16 cellular contexts compared by ENCODE assay signal in the genomic region with DNA sequence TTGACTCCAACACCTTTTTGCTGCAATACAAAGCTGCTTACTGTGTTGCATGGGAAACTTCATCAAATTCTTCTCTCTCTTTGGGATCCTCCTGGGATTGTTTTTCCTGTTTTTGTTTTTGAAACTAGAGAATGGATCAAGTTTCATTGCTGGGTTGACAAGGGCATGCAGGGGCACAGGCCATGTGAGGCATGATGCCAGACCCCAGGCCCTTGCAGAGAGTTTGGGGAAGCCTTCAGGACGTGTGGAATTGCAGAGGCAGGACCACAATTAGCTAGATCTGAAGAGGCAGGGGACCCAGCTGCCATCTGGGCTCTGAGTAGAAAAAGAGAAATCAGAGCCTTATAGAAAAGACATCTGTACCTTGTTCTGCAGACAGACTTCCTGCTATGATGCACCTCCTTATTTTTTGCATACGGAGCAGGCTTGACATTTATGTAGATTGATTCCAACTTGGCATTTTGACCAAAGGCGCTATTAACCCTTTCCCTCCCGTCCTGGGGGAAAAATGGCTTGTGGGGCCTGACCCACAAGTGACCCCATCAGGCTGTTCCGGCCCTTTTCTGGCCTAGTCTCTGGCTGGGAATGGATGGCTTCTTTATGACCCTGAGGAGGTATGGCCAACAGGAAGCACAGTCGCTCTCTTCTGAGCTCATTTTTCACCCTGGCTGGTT. TPM values are rescaled to one million over a fixed set of nuclear protein-coding genes. Genes with fewer than 3 reads are reported as not detected.
DNase-seq lines count a peak whose midpoint lies in the region; ATAC-seq and TF ChIP-seq lines count a peak whose summit lies in the region.
"Had no signal": no experiment of that assay in that cellular context is flagged by ENCODE, and none has a peak within 500 bp of the region (broad histone marks: within the 10 kb centered on the region; RNA-seq: fewer than 3 reads in every experiment).

No MANE protein-coding gene starts in this region.

- TF ChIP-seq CTCF in parathyroid adenoma (IDR thresholded peaks at IDR 0.05) = no peak

- DNase-seq in DMS79 treated with DMSO at 0.1 percent for 48 hours (lab: John Stamatoyannopoulos, UW) (peak; percentile 30), NCI-H1694 treated with DMSO at 0.1 percent for 48 hours (lab: John Stamatoyannopoulos, UW) (peak; percentile 84), medulla oblongata (ENCODE audit: extremely low spot score) (no peak), dedifferentiated amniotic fluid mesenchymal stem cell (ENCODE audit: extremely low spot score) (no peak), T-helper 1 cell (no peak)
- peak; percentile 14 for DNase-seq in activated CD8-positive, alpha-beta memory T cell treated with anti-CD3 and anti-CD28 coated beads, Interleukin-2, amount 10 ng/mL, durations not matched to agents 7 days and 5 days
- no peak for DNase-seq in stimulated activated CD4-positive, alpha-beta T cell treated with anti-CD3 and anti-CD28 coated beads, Interleukin-2, amount 100 ng/mL, for 24 hours
- DNase-seq: activated CD4-positive, alpha-beta T cell treated with anti-CD3 and anti-CD28 coated beads, Interleukin-2, amount 50 U/mL, for 48 hours; AML-193; foreskin fibroblast; left ventricle myocardium inferior; psoas muscle had no signal

- no peak for ATAC-seq in activated CD8-positive, alpha-beta memory T cell treated with anti-CD3 and anti-CD28 coated beads, Interleukin-2, amount 10 ng/mL, durations not matched to agents 7 days and 5 days
- ATAC-seq: psoas muscle had no signal

- H3K36me3 ChIP-seq in parathyroid adenoma (ENCODE audit: control insufficient read depth, insufficient read depth, low read length) = no peaks in the 10 kb centered on the region
- H3K36me3 ChIP-seq: left ventricle myocardium inferior had no signal

- H3K27me3 Mint-ChIP-seq in activated CD8-positive, alpha-beta memory T cell treated with anti-CD3 and anti-CD28 coated beads, Interleukin-2, amount 10 ng/mL, durations not matched to agents 7 days and 5 days = peaks cover 15% of the 10 kb centered on the region

- H3K9me3 ChIP-seq in parathyroid adenoma (ENCODE audit: control insufficient read depth, low read length) = no peaks in the 10 kb centered on the region
- H3K9me3 ChIP-seq: left ventricle myocardium inferior, psoas muscle had no signal

- H3K4me1 Mint-ChIP-seq in activated CD8-positive, alpha-beta memory T cell treated with anti-CD3 and anti-CD28 coated beads, Interleukin-2, amount 10 ng/mL, durations not matched to agents 7 days and 5 days = no peaks in the 10 kb centered on the region

- no peak overlapping the region for H3K27ac Mint-ChIP-seq in activated CD8-positive, alpha-beta memory T cell treated with anti-CD3 and anti-CD28 coated beads, Interleukin-2, amount 10 ng/mL, durations not matched to agents 7 days and 5 days
- H3K27ac Mint-ChIP-seq: activated T-helper 1 cell treated with anti-CD3 and anti-CD28 coated beads, Interleukin-12 subunit alpha, Interleukin-12 subunit beta, Interleukin-2, Interleukin-4 antibody, amounts not matched to agents 30 ng/mL and 10 ng/mL and 1 ng/mL, durations not matched to agents 14 hours and 24 hours and 36 hours had no signal

- H3K79me2 ChIP-seq in parathyroid adenoma = no peaks in the 10 kb centered on the region

- H3K4me1 ChIP-seq in parathyroid adenoma = peaks cover 4% of the 10 kb centered on the region

- peak overlapping the region; percentile 50 for H2AFZ ChIP-seq in parathyroid adenoma

- H3K27me3 ChIP-seq in parathyroid adenoma (ENCODE audit: control insufficient read depth, insufficient read depth, low read length) = no peaks in the 10 kb centered on the region

- no peak overlapping the region for H3K27ac ChIP-seq in parathyroid adenoma
- H3K27ac ChIP-seq: left ventricle myocardium inferior, psoas muscle, SK-N-MC had no signal

- no peaks in the 10 kb centered on the region for H3K36me3 Mint-ChIP-seq in activated CD8-positive, alpha-beta memory T cell treated with anti-CD3 and anti-CD28 coated beads, Interleukin-2, amount 10 ng/mL, durations not matched to agents 7 days and 5 days

- no peaks in the 10 kb centered on the region for H3K9me3 Mint-ChIP-seq in activated CD8-positive, alpha-beta memory T cell treated with anti-CD3 and anti-CD28 coated beads, Interleukin-2, amount 10 ng/mL, durations not matched to agents 7 days and 5 days (ENCODE audit: low read depth)
- H3K9me3 Mint-ChIP-seq: activated T-helper 1 cell treated with anti-CD3 and anti-CD28 coated beads, Interleukin-12 subunit alpha, Interleukin-12 subunit beta, Interleukin-2, Interleukin-4 antibody, amounts not matched to agents 30 ng/mL and 10 ng/mL and 1 ng/mL, durations not matched to agents 14 hours and 24 hours and 36 hours had no signal

- H3K4me3 Mint-ChIP-seq in activated CD8-positive, alpha-beta memory T cell treated with anti-CD3 and anti-CD28 coated beads, Interleukin-2, amount 10 ng/mL, durations not matched to agents 7 days and 5 days = no peak overlapping the region
- H3K4me3 Mint-ChIP-seq: activated T-helper 1 cell treated with anti-CD3 and anti-CD28 coated beads, Interleukin-12 subunit alpha, Interleukin-12 subunit beta, Interleukin-2, Interleukin-4 antibody, amounts not matched to agents 30 ng/mL and 10 ng/mL and 1 ng/mL, durations not matched to agents 14 hours and 24 hours and 36 hours had no signal

- H3K9ac ChIP-seq in parathyroid adenoma = no peak overlapping the region

- H3K4me2 ChIP-seq in parathyroid adenoma (ENCODE audit: low read length) = no peak overlapping the region

- CTCF ChIA-PET in activated CD8-positive, alpha-beta memory T cell treated with anti-CD3 and anti-CD28 coated beads, Interleukin-2, amount 10 ng/mL, durations not matched to agents 7 days and 5 days (lab: Charles Lee) = interaction anchor here (1.0 to 1.1 kb wide), 2 partner anchors 25 to 43 kb away, joined by 3 read pairs; no protein-coding TSS in a partner anchor

- no peak overlapping the region for H3K4me3 ChIP-seq in parathyroid adenoma (ENCODE audit: low read depth, low read length)
- H3K4me3 ChIP-seq: left ventricle myocardium inferior, psoas muscle, SK-N-MC had no signal

RNA-seq across cellular contexts. Expression of a gene that starts 44.3 kb away (rescaled TPM):
- not detected for total RNA-seq in activated CD8-positive, alpha-beta memory T cell treated with anti-CD3 and anti-CD28 coated beads, Interleukin-2, amount 10 ng/mL, durations not matched to agents 7 days and 5 days
- total RNA-seq: activated T-helper 1 cell treated with anti-CD3 and anti-CD28 coated beads, Interleukin-12 subunit alpha, Interleukin-12 subunit beta, Interleukin-2, Interleukin-4 antibody, amounts not matched to agents 30 ng/mL and 10 ng/mL and 1 ng/mL, durations not matched to agents 14 hours and 24 hours and 36 hours; left ventricle myocardium inferior; psoas muscle; subcutaneous adipose tissue had no signal

Comparison
In these comparisons a context has a peak if more than half of its experiments do, and no peak if none do; other contexts are left out.
1. DNase-seq: peak in DMS79 treated with DMSO at 0.1 percent for 48 hours (single experiment), NCI-H1694 treated with DMSO at 0.1 percent for 48 hours (single experiment) and activated CD8-positive, alpha-beta memory T cell treated with anti-CD3 and anti-CD28 coated beads, Interleukin-2, amount 10 ng/mL, durations not matched to agents 7 days and 5 days (single experiment); none in medulla oblongata (single experiment), stimulated activated CD4-positive, alpha-beta T cell treated with anti-CD3 and anti-CD28 coated beads, Interleukin-2, amount 100 ng/mL, for 24 hours (0 of 2), dedifferentiated amniotic fluid mesenchymal stem cell (single experiment) and T-helper 1 cell (0 of 5).